10 cellular contexts compared by ENCODE assay signal in genomic region chr17:81429813-81430510, GRCh38. TPM values are rescaled to one million over a fixed set of nuclear protein-coding genes. Genes with fewer than 3 reads are reported as not detected.
DNase-seq lines count a peak whose midpoint lies in the region; ATAC-seq, FAIRE-seq and TF ChIP-seq lines count a peak whose summit lies in the region.
"Had no signal": no experiment of that assay in that cellular context is flagged by ENCODE, and none has a peak within 500 bp of the region (broad histone marks: within the 10 kb centered on the region; RNA-seq: fewer than 3 reads in every experiment).

No MANE protein-coding gene starts in this region.

- in situ Hi-C loops in ACHN (cut with HindIII; ENCODE audit: low pct_ligation_motif_present, low pct_unique_long_range_greater_than_20kb, low sequenced_read_pairs), result no loop called here

- H3K9me3 Mint-ChIP-seq in activated CD4-positive, alpha-beta T cell treated with anti-CD3 and anti-CD28 coated beads, Interleukin-2, amount 10 ng/mL, durations not matched to agents 7 days and 5 days, result no peaks in the 10 kb centered on the region
- peaks cover 2% of the 10 kb centered on the region for H3K9me3 Mint-ChIP-seq in glutamatergic neuron (ENCODE audit: unreplicated experiment)
- H3K9me3 Mint-ChIP-seq: activated T-helper 2 cell treated with anti-CD3 and anti-CD28 coated beads, Interferon-gamma antibody, Interleukin-2, Interleukin-4, amounts not matched to agents 10 μg/mL and 5 μg/mL and 100 μg/mL, durations not matched to agents 14 hours and 24 hours and 36 hours had no signal

- H3K27me3 ChIP-seq in keratinocyte (ENCODE audit: control insufficient read depth, extremely low read depth, insufficient read depth, low read length), result peaks cover 39% of the 10 kb centered on the region

- no peaks in the 10 kb centered on the region for H3K4me1 Mint-ChIP-seq in activated CD4-positive, alpha-beta T cell treated with anti-CD3 and anti-CD28 coated beads, Interleukin-2, amount 10 ng/mL, durations not matched to agents 7 days and 5 days
- peaks cover 2% of the 10 kb centered on the region for H3K4me1 Mint-ChIP-seq in glutamatergic neuron (ENCODE audit: low read depth, unreplicated experiment)

- H3K27ac ChIP-seq in KOPT-K1 (ENCODE audit: low read depth, low read length, poor library complexity, severe bottlenecking), result peak overlapping the region; percentile 100
- no peak overlapping the region for H3K27ac ChIP-seq in keratinocyte (ENCODE audit: control insufficient read depth, insufficient read depth, low read length)

- H3K79me2 ChIP-seq in keratinocyte (ENCODE audit: control insufficient read depth, insufficient read depth, low read length), result no peaks in the 10 kb centered on the region

- no peaks in the 10 kb centered on the region for H3K9me1 ChIP-seq in keratinocyte (ENCODE audit: control insufficient read depth, extremely low read depth, insufficient read depth, low read length)

- peak overlapping the region; percentile 22 for H3K4me2 ChIP-seq in keratinocyte (ENCODE audit: control insufficient read depth, extremely low read depth, insufficient read depth, low read depth, low read length)

- POLR2A ChIA-PET in activated CD4-positive, alpha-beta T cell treated with anti-CD3 and anti-CD28 coated beads, Interleukin-2, amount 10 ng/mL, durations not matched to agents 7 days and 5 days (lab: Charles Lee), result no interaction called here

- dilution Hi-C loops in keratinocyte (cut with MboI; ENCODE audit: extremely low pct_ligation_motif_present, low sequenced_read_pairs), result no loop called here

- H3K36me3 Mint-ChIP-seq in activated CD4-positive, alpha-beta T cell treated with anti-CD3 and anti-CD28 coated beads, Interleukin-2, amount 10 ng/mL, durations not matched to agents 7 days and 5 days (ENCODE audit: low read depth), result no peaks in the 10 kb centered on the region
- H3K36me3 Mint-ChIP-seq in glutamatergic neuron (ENCODE audit: unreplicated experiment), result no peaks in the 10 kb centered on the region

- H3K9me3 ChIP-seq in KOPT-K1 (ENCODE audit: insufficient read depth, low read length, poor library complexity, severe bottlenecking) (peaks cover 13% of the 10 kb centered on the region), keratinocyte (ENCODE audit: control insufficient read depth, low read depth, low read length) (peaks cover 4% of the 10 kb centered on the region)

- ATAC-seq in HG02678 (IDR thresholded peaks at IDR 0.05; ENCODE audit: unreplicated experiment), result no peak

- peak overlapping the region in 1 of 3 experiments; percentile 3 for H3K4me3 ChIP-seq in keratinocyte (ENCODE audit: control insufficient read depth in 2 of 3, extremely low read depth in 1 of 3, insufficient read depth in 2 of 3, low read depth in 1 of 3, low read length in 3 of 3)

- peaks cover 16% of the 10 kb centered on the region for H3K4me1 ChIP-seq in keratinocyte (ENCODE audit: control insufficient read depth, extremely low read depth, insufficient read depth, low read length)

- DNase-seq in ACHN (peak; percentile 29), astrocyte of the hippocampus (ENCODE audit: low read depth, low spot score) (peak; percentile 48), keratinocyte (ENCODE audit: low read depth, low spot score) (no peak), glutamatergic neuron (no peak), NCI-H128 (lab: John Stamatoyannopoulos, UW; ENCODE audit: unreplicated experiment) (no peak)
- DNase-seq in activated CD4-positive, alpha-beta T cell treated with anti-CD3 and anti-CD28 coated beads, Interleukin-2, amount 10 ng/mL, durations not matched to agents 7 days and 5 days, result no peak
- DNase-seq: NK-92 treated with Interleukin-12 subunit alpha and Interleukin-12 subunit beta, amount 100 ng/mL, for 24 hours had no signal

- peaks cover 8% of the 10 kb centered on the region for H4K20me1 ChIP-seq in keratinocyte (ENCODE audit: control insufficient read depth, extremely low read depth, insufficient read depth, low read length)

- H3K36me3 ChIP-seq in KOPT-K1 (ENCODE audit: insufficient read depth, low read length), result peaks cover 19% of the 10 kb centered on the region
- H3K36me3 ChIP-seq in keratinocyte (ENCODE audit: control insufficient read depth in 2 of 2, extremely low read depth in 1 of 2, insufficient read depth in 2 of 2, low read length in 2 of 2), result no peaks in the 10 kb centered on the region

- CTCF ChIA-PET in activated CD4-positive, alpha-beta T cell treated with anti-CD3 and anti-CD28 coated beads, Interleukin-2, amount 10 ng/mL, durations not matched to agents 7 days and 5 days (lab: Charles Lee), result interaction anchor here (0.6 to 1.6 kb wide), 5 partner anchors 19 to 506 kb away, joined by 3 to 4 read pairs (median 3); no protein-coding TSS in a partner anchor

- TF ChIP-seq CTCF in keratinocyte (optimal IDR thresholded peaks at IDR 0.05 in 1 of 3, IDR thresholded peaks at IDR 0.05 in 1 of 3, conservative IDR thresholded peaks at IDR 0.05 in 1 of 3; ENCODE audit: extremely low read depth in 1 of 3, insufficient read depth in 2 of 3, low read length in 3 of 3) (peak in 1 of 3 experiments; percentile 21), glutamatergic neuron (IDR thresholded peaks at IDR 0.05; ENCODE audit: partially characterized antibody, unreplicated experiment) (no peak)

- H3K27me3 Mint-ChIP-seq in activated CD4-positive, alpha-beta T cell treated with anti-CD3 and anti-CD28 coated beads, Interleukin-2, amount 10 ng/mL, durations not matched to agents 7 days and 5 days, result peaks cover 17% of the 10 kb centered on the region
- no peaks in the 10 kb centered on the region for H3K27me3 Mint-ChIP-seq in glutamatergic neuron (ENCODE audit: unreplicated experiment)

- H3K27ac Mint-ChIP-seq in activated CD4-positive, alpha-beta T cell treated with anti-CD3 and anti-CD28 coated beads, Interleukin-2, amount 10 ng/mL, durations not matched to agents 7 days and 5 days, result no peak overlapping the region
- H3K27ac Mint-ChIP-seq in glutamatergic neuron (ENCODE audit: unreplicated experiment), result no peak overlapping the region
- H3K27ac Mint-ChIP-seq: activated T-helper 2 cell treated with anti-CD3 and anti-CD28 coated beads, Interferon-gamma antibody, Interleukin-2, Interleukin-4, amounts not matched to agents 10 μg/mL and 5 μg/mL and 100 μg/mL, durations not matched to agents 14 hours and 24 hours and 36 hours had no signal

- H2AFZ ChIP-seq in keratinocyte (ENCODE audit: control insufficient read depth, low read length), result no peak overlapping the region

- no peak overlapping the region for H3K9ac ChIP-seq in keratinocyte (ENCODE audit: control insufficient read depth, extremely low read depth, insufficient read depth, low read length)

- FAIRE-seq in keratinocyte (lab: Jason Lieb, UNC), result no peak

- no peak overlapping the region for H3K4me3 Mint-ChIP-seq in activated CD4-positive, alpha-beta T cell treated with anti-CD3 and anti-CD28 coated beads, Interleukin-2, amount 10 ng/mL, durations not matched to agents 7 days and 5 days
- H3K4me3 Mint-ChIP-seq in glutamatergic neuron (ENCODE audit: unreplicated experiment), result no peak overlapping the region

RNA-seq across cellular contexts. Expression of gene BAHCC1, which starts 34.7 kb away (rescaled TPM):
- polyA plus RNA-seq in keratinocyte, result 0.52 to 1.0 TPM (median 0.80 TPM) in 3 replicates
- 0.74 TPM for polyA plus RNA-seq in keratinocyte (2011; ENCODE audit: low read depth)
- polyA plus RNA-seq in keratinocyte (2011; cell fraction: cytosol; rRNA removed), result 0.13 and 0.88 TPM in 2 replicates
- polyA plus RNA-seq in keratinocyte (2011; cell fraction: nucleus; rRNA removed), result 3.0 and 5.1 TPM in 2 replicates
- 0.85 and 2.5 TPM in 2 replicates for polyA plus RNA-seq in keratinocyte (2012; ENCODE audit: low replicate concordance)
- polyA minus RNA-seq in keratinocyte, result 0.99 to 4.3 TPM (median 1.3 TPM) in 3 replicates
- polyA minus RNA-seq in keratinocyte (2011; cell fraction: cytosol; rRNA and poly(A)+ RNA removed), result 0.96 TPM
- polyA minus RNA-seq in keratinocyte (2011; cell fraction: nucleus; rRNA and poly(A)+ RNA removed), result 4.7 and 6.7 TPM in 2 replicates
- total RNA-seq in activated CD4-positive, alpha-beta T cell treated with anti-CD3 and anti-CD28 coated beads, Interleukin-2, amount 10 ng/mL, durations not matched to agents 7 days and 5 days, result not detected
- total RNA-seq in glutamatergic neuron (ENCODE audit: unreplicated experiment), result 111 TPM

Comparison
In these comparisons a context has a peak if more than half of its experiments do, and no peak if none do; other contexts are left out.
1. DNase-seq: peak in ACHN (single experiment) and astrocyte of the hippocampus (single experiment); none in keratinocyte (single experiment), activated CD4-positive, alpha-beta T cell treated with anti-CD3 and anti-CD28 coated beads, Interleukin-2, amount 10 ng/mL, durations not matched to agents 7 days and 5 days (single experiment), glutamatergic neuron (single experiment) and NCI-H128 (single experiment).
2. RNA of gene BAHCC1, which starts 34.7 kb away (total RNA-seq): 111 TPM in glutamatergic neuron (single experiment); not detected in activated CD4-positive, alpha-beta T cell treated with anti-CD3 and anti-CD28 coated beads, Interleukin-2, amount 10 ng/mL, durations not matched to agents 7 days and 5 days; every median in the first group is over 100 times any median in the second.